In the genomic region with DNA sequence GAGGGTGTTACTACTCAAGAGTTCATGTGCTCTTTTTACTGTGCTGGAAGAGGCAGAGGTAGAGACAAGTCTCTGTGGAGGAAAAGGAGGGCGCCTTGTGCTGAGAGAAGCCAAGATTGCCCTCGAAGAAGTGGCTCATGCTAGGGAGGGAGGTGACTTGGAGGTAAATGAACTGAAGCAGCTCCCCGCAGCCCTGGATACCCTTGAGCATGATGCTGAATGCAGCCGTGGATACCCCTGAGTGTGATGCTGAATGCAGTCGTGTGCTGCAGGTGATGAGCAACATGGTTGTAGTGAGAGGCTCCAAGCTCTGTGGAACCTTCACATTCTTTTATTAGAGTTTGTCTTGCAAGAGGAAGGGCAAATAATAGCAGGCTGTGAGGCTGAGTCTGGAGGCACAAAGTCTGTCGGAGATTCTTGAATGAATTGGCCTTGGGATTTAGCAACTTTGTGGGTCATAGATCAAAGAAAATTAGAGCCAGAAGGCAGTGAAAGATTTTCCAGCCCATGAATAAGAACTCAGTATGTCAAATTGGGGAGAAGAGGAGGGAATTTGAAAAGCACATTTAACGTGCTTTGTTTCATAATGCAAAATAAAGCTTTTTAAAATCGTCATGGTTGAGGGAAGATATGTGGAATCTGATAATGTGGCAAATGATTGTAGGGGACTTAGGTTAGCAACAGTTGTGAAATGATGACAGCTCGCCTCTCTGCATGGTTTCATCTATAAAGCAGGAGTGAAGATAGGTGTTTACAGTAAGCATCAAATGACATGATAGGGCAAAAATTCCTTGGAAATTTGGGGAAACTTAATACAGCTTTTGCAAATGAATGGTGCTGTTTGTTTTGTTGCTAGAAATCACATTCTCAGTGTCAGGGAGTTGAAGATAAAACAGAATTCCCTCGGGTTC, we compare ENCODE assay signal across 21 cellular contexts.
DNase-seq lines count a peak whose midpoint lies in the region; ATAC-seq and TF ChIP-seq lines count a peak whose summit lies in the region.
"Had no signal": no experiment of that assay in that cellular context is flagged by ENCODE, and none has a peak within 500 bp of the region (broad histone marks: within the 10 kb centered on the region; RNA-seq: fewer than 3 reads in every experiment).

No MANE protein-coding gene starts in this region.

- H3K4me1 ChIP-seq in ectodermal cell (ENCODE audit: control insufficient read depth, insufficient read depth, low read length): peaks cover 15% of the 10 kb centered on the region
- peaks cover 10% of the 10 kb centered on the region for H3K4me1 ChIP-seq in osteoblast (ENCODE audit: insufficient read depth, low read length)
- H3K4me1 ChIP-seq: upper lobe of right lung had no signal

- no peaks in the 10 kb centered on the region for H3K9me3 Mint-ChIP-seq in mesothelial cell of epicardium
- H3K9me3 Mint-ChIP-seq in effector memory CD8-positive, alpha-beta T cell: no peaks in the 10 kb centered on the region
- H3K9me3 Mint-ChIP-seq: IgD-negative memory B cell had no signal

- H3K27me3 Mint-ChIP-seq in mesothelial cell of epicardium (ENCODE audit: low read depth): no peaks in the 10 kb centered on the region
- no peaks in the 10 kb centered on the region for H3K27me3 Mint-ChIP-seq in effector memory CD8-positive, alpha-beta T cell
- H3K27me3 Mint-ChIP-seq: IgD-negative memory B cell had no signal

- TF ChIP-seq CTCF in mesothelial cell of epicardium (IDR thresholded peaks at IDR 0.05; ENCODE audit: unreplicated experiment): no peak
- no peak for TF ChIP-seq CTCF in osteoblast (IDR thresholded peaks at IDR 0.05; ENCODE audit: extremely low read depth, low read depth, low read length)

- H3K36me3 ChIP-seq in ectodermal cell (ENCODE audit: control insufficient read depth, insufficient read depth, low read length): no peaks in the 10 kb centered on the region
- no peaks in the 10 kb centered on the region for H3K36me3 ChIP-seq in osteoblast (ENCODE audit: insufficient read depth, low read length)
- H3K36me3 ChIP-seq: adrenal gland, cardiac muscle cell, gastrocnemius medialis, upper lobe of right lung, WERI-Rb-1 had no signal

- peaks cover 13% of the 10 kb centered on the region for H4K20me1 ChIP-seq in osteoblast (ENCODE audit: insufficient read depth, low read length)

- H3K36me3 Mint-ChIP-seq in mesothelial cell of epicardium: no peaks in the 10 kb centered on the region
- H3K36me3 Mint-ChIP-seq in effector memory CD8-positive, alpha-beta T cell (ENCODE audit: insufficient read depth): no peaks in the 10 kb centered on the region

- no peak overlapping the region for H3K4me3 Mint-ChIP-seq in mesothelial cell of epicardium
- H3K4me3 Mint-ChIP-seq in effector memory CD8-positive, alpha-beta T cell: no peak overlapping the region
- H3K4me3 Mint-ChIP-seq: IgD-negative memory B cell had no signal

- H3K4me1 Mint-ChIP-seq in mesothelial cell of epicardium: peaks cover 32% of the 10 kb centered on the region
- peaks cover 0 to 10% of the 10 kb centered on the region in 2 donors for H3K4me1 Mint-ChIP-seq in effector memory CD8-positive, alpha-beta T cell (ENCODE audit: low read depth in 2 of 2)

- no peak overlapping the region for H2AFZ ChIP-seq in osteoblast (ENCODE audit: low read length)

- H3K27ac Mint-ChIP-seq in mesothelial cell of epicardium: peak overlapping the region; percentile 28
- H3K27ac Mint-ChIP-seq in effector memory CD8-positive, alpha-beta T cell: no peak overlapping the region

- H3K27ac ChIP-seq in ectodermal cell (ENCODE audit: insufficient read depth, low read depth, low read length, poor library complexity, severe bottlenecking) (peak overlapping the region; percentile 30), osteoblast (ENCODE audit: low read depth, low read length) (no peak overlapping the region)
- H3K27ac ChIP-seq: cardiac muscle cell, epithelial cell of prostate, gastrocnemius medialis, upper lobe of right lung, WERI-Rb-1 had no signal

- 61 to 63% methylated on average over 10 of the region's 10 CpGs for WGBS in ectodermal cell, 2 experiments

- H3K9me3 ChIP-seq in ectodermal cell (ENCODE audit: control insufficient read depth, low read length) (no peaks in the 10 kb centered on the region), osteoblast (ENCODE audit: low read depth, low read length) (no peaks in the 10 kb centered on the region)
- H3K9me3 ChIP-seq: adrenal gland, gastrocnemius medialis, upper lobe of right lung had no signal

- no peak for ATAC-seq in effector memory CD8-positive, alpha-beta T cell (replicated peaks)
- ATAC-seq in GM21576 (IDR thresholded peaks at IDR 0.05; ENCODE audit: unreplicated experiment): no peak
- ATAC-seq: gastrocnemius medialis, upper lobe of right lung had no signal

- H3K4me3 ChIP-seq in ectodermal cell (ENCODE audit: insufficient read depth, low read depth, low read length) (no peak overlapping the region), osteoblast (ENCODE audit: insufficient read depth, low read length) (no peak overlapping the region)
- H3K4me3 ChIP-seq: adrenal gland, cardiac muscle cell, gastrocnemius medialis, upper lobe of right lung had no signal

- H3K79me2 ChIP-seq in osteoblast (ENCODE audit: insufficient read depth, low read length): no peaks in the 10 kb centered on the region

- DNase-seq in NCI-H2227 (lab: John Stamatoyannopoulos, UW; ENCODE audit: unreplicated experiment) (peak; percentile 8), NCI-H2227 treated with DMSO at 0.1 percent for 48 hours (lab: John Stamatoyannopoulos, UW) (no peak), mesothelial cell of epicardium (ENCODE audit: low spot score in 2 of 2, unreplicated experiment in 2 of 2) (no peak), osteoblast (ENCODE audit: insufficient read length, low spot score, missing footprints) (no peak), NCI-H1694 treated with DMSO at 0.1 percent for 48 hours (lab: John Stamatoyannopoulos, UW) (no peak)
- no peak for DNase-seq in effector memory CD8-positive, alpha-beta T cell
- DNase-seq: activated CD4-positive, alpha-beta T cell treated with anti-CD3 and anti-CD28 coated beads, Interleukin-2, amount 50 U/mL, for 4 hours; activated gamma-delta T cell; EL; gastrocnemius medialis; NCI-H1694; stimulated activated CD4-positive, alpha-beta T cell treated with anti-CD3 and anti-CD28 coated beads, Interleukin-12 subunit alpha, Interleukin-12 subunit beta, amount 100 ng/mL, for 4 hours; T-helper 2 cell; upper lobe of right lung; WERI-Rb-1 had no signal

- H3K27me3 ChIP-seq in ectodermal cell (ENCODE audit: control insufficient read depth, insufficient read depth, low read length, poor library complexity, severe bottlenecking) (no peaks in the 10 kb centered on the region), osteoblast (ENCODE audit: insufficient read depth, low read length) (no peaks in the 10 kb centered on the region)
- H3K27me3 ChIP-seq: adrenal gland, cardiac muscle cell, gastrocnemius medialis, upper lobe of right lung had no signal

- no peak overlapping the region for H3K4me2 ChIP-seq in osteoblast (ENCODE audit: insufficient read depth, low read length)
